Comparison of ENCODE assay signal across 1 cellular context in the genomic region with DNA sequence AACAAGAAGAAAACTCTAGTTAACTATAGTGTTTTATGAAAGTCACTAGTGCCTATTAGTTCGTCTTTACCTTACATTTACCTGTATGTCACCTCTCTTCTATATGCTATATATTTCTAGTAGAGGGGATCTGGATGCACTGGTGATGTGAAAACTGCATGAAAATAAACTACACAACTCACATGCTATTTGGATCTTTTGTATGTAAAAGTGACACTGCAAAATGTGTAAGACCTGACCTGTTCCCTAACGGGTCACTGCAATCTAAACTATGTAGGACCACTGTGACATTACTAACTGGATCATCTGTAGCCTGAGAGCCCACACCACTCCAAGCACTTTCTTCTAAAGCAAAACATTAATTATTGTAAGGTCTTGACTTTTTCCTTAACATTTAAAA.
TF ChIP-seq lines count a peak whose summit lies in the region.

No MANE protein-coding gene starts in this region.

TF ChIP-seq in endothelial cell of umbilical vein, 7 proteins besides CTCF, POLR2A, EP300 and RAD21:
- TF ChIP-seq EZH2 (IDR thresholded peaks at IDR 0.05; ENCODE audit: borderline replicate concordance, low read depth, low read length, severe bottlenecking) (no peak), GATA2 (IDR thresholded peaks at IDR 0.05; ENCODE audit: insufficient read depth, insufficient read length, low read depth, low read length) (no peak), FOS (IDR thresholded peaks at IDR 0.05; ENCODE audit: borderline replicate concordance, insufficient read depth, low read length) (no peak), POLR2AphosphoS5 (IDR thresholded peaks at IDR 0.05; ENCODE audit: insufficient read depth, low read depth, low read length) (no peak), MYC (IDR thresholded peaks at IDR 0.05; ENCODE audit: low read depth, low read length) (no peak)
- TF ChIP-seq, protein P1, sequence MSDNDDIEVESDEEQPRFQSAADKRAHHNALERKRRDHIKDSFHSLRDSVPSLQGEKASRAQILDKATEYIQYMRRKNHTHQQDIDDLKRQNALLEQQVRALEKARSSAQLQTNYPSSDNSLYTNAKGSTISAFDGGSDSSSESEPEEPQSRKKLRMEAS (IDR thresholded peaks at IDR 0.05; ENCODE audit: insufficient read depth, insufficient read length), result no peak
